9 cellular contexts compared by ENCODE assay signal in the genomic region with DNA sequence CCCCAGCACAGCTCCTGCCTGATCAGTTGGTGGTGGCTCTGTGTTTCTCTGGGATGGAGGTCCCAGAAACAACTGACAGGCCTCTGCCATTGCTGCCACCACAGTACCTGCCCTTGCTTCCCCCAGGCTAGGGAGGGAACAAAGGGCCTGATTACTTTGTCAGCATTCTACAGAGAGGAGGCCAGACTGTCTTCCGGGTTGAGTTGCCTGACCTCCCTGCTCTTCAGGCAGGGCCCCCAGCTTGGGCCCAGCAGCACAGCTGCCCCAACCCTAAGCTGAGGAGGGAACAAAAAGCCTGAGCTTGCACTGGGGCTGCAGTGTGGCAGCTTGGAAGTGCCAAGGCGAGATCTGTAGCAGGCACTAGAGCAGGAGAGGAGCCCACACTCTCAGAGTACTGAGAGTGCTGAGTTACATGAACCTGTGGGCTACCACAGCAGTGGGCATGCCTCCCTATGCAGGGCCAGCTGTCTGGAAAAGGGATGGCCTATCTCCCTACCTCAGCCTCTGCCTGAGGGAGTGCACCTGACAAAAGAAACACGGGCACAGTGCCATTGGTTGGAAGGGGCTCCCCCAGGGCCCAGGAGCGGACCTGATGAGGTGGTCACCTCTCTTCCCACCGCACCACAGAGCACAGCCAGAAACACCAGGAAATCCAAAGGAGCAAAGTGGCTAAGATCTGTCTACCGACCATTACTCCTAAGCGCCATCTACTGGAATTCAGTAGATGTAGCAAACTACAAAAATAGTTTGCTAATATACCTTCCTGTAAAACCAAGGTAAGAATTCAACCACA. TPM values are rescaled to one million over a fixed set of nuclear protein-coding genes. Genes with fewer than 3 reads are reported as not detected.
A peak's percentile ranks its signal among the peaks of the same experiment; 100 is the strongest.
DNase-seq lines count a peak whose midpoint lies in the region; ATAC-seq and TF ChIP-seq lines count a peak whose summit lies in the region.
"Had no signal": no experiment of that assay in that cellular context is flagged by ENCODE, and none has a peak within 500 bp of the region (broad histone marks: within the 10 kb centered on the region; RNA-seq: fewer than 3 reads in every experiment).

No MANE protein-coding gene starts in this region.

- DNase-seq in SHP77 (lab: John Stamatoyannopoulos, UW) (peak; percentile 10 to 11), SHP77 treated with DMSO at 0.1 percent for 48 hours (lab: John Stamatoyannopoulos, UW) (no peak), Karpas-422 (peak; percentile 69), adipocyte (ENCODE audit: low read depth) (peak; percentile 21), lower lobe of right lung (no peak), middle frontal gyrus (ENCODE audit: extremely low spot score, low spot score) (no peak)
- no peak for DNase-seq in stimulated activated CD4-positive, alpha-beta T cell treated with anti-CD3 and anti-CD28 coated beads, Interleukin-12 subunit alpha, Interleukin-12 subunit beta, amount 100 ng/mL, for 4 hours

- H3K36me3 ChIP-seq in Karpas-422 (ENCODE audit: insufficient read depth, low read length) (peaks cover 29% of the 10 kb centered on the region), adipocyte (ENCODE audit: control insufficient read depth, insufficient read depth, low read length, severe bottlenecking) (peaks cover 20% of the 10 kb centered on the region), lower lobe of right lung (peaks cover 19% of the 10 kb centered on the region)

- H3K27me3 ChIP-seq in Karpas-422 (ENCODE audit: low read length) (no peaks in the 10 kb centered on the region), adipocyte (replicated peaks; ENCODE audit: control insufficient read depth, insufficient read depth, low read length) (no peaks in the 10 kb centered on the region), lower lobe of right lung (ENCODE audit: low read depth) (no peaks in the 10 kb centered on the region)

- H3K9me2 ChIP-seq in Karpas-422 (replicated peaks; ENCODE audit: insufficient read depth, low read length) = no peaks in the 10 kb centered on the region

- H3K27ac ChIP-seq in Karpas-422 (ENCODE audit: low read length) = no peak overlapping the region
- no peak overlapping the region for H3K27ac ChIP-seq in lower lobe of right lung
- H3K27ac ChIP-seq: skin epidermis had no signal

- intact Hi-C loops in lower lobe of right lung (cut with DNase I) = no loop called here

- H3K4me2 ChIP-seq in Karpas-422 (ENCODE audit: low read depth, low read length, poor library complexity, severe bottlenecking) = no peak overlapping the region

- peak; percentile 75 to 81 for ATAC-seq in lower lobe of right lung
- no peak for ATAC-seq in GM19463 (IDR thresholded peaks at IDR 0.05; ENCODE audit: unreplicated experiment)

- H3K4me3 ChIP-seq in Karpas-422 (ENCODE audit: low read length) (no peak overlapping the region), adipocyte (ENCODE audit: low read length) (no peak overlapping the region), lower lobe of right lung (no peak overlapping the region)
- H3K4me3 ChIP-seq: skin epidermis had no signal

- H3K9me3 ChIP-seq in Karpas-422 (ENCODE audit: low read length) = no peaks in the 10 kb centered on the region
- H3K9me3 ChIP-seq in adipocyte (ENCODE audit: control insufficient read depth, low read length) = peaks cover 15% of the 10 kb centered on the region
- no peaks in the 10 kb centered on the region for H3K9me3 ChIP-seq in lower lobe of right lung

- no peaks in the 10 kb centered on the region for H3K79me2 ChIP-seq in Karpas-422 (ENCODE audit: low read length)

- H4K20me1 ChIP-seq in Karpas-422 (ENCODE audit: insufficient read depth, low read depth, low read length) = no peaks in the 10 kb centered on the region

- H3K9ac ChIP-seq in Karpas-422 (ENCODE audit: low read length) (no peak overlapping the region), adipocyte (ENCODE audit: low read length) (no peak overlapping the region)

- no peak overlapping the region for H2AFZ ChIP-seq in Karpas-422 (ENCODE audit: low read length)

- peak; percentile 50 for TF ChIP-seq CTCF in lower lobe of right lung (IDR thresholded peaks at IDR 0.05)

- H3K4me1 ChIP-seq in Karpas-422 (ENCODE audit: low read length) (peaks cover 8% of the 10 kb centered on the region), adipocyte (ENCODE audit: control insufficient read depth, insufficient read depth, low read length) (no peaks in the 10 kb centered on the region), lower lobe of right lung (no peaks in the 10 kb centered on the region)

RNA-seq across cellular contexts. Expression of gene SLC25A15, which starts 24.4 kb away (rescaled TPM):
- total RNA-seq in Karpas-422 (2014; rRNA removed; shearing (Covaris generic); ENCODE audit: low replicate concordance) = 25.3 and 44.5 TPM in 2 replicates
- 3.3 TPM for total RNA-seq in lower lobe of right lung

RNA-seq across cellular contexts. Expression of gene MRPS31, which starts 42.9 kb away (rescaled TPM):
- total RNA-seq in Karpas-422 (2014; rRNA removed; shearing (Covaris generic); ENCODE audit: low replicate concordance) = 42.4 and 52.6 TPM in 2 replicates
- 22.2 TPM for total RNA-seq in lower lobe of right lung

Comparison
In these comparisons a context has a peak if more than half of its experiments do, and no peak if none do; other contexts are left out.
1. DNase-seq: peak in SHP77 (2 of 2), Karpas-422 (single experiment) and adipocyte (single experiment); none in SHP77 treated with DMSO at 0.1 percent for 48 hours (single experiment), lower lobe of right lung (single experiment), stimulated activated CD4-positive, alpha-beta T cell treated with anti-CD3 and anti-CD28 coated beads, Interleukin-12 subunit alpha, Interleukin-12 subunit beta, amount 100 ng/mL, for 4 hours (single experiment) and middle frontal gyrus (single experiment).